ENCODE assay signal across 8 cellular contexts in the genomic region with DNA sequence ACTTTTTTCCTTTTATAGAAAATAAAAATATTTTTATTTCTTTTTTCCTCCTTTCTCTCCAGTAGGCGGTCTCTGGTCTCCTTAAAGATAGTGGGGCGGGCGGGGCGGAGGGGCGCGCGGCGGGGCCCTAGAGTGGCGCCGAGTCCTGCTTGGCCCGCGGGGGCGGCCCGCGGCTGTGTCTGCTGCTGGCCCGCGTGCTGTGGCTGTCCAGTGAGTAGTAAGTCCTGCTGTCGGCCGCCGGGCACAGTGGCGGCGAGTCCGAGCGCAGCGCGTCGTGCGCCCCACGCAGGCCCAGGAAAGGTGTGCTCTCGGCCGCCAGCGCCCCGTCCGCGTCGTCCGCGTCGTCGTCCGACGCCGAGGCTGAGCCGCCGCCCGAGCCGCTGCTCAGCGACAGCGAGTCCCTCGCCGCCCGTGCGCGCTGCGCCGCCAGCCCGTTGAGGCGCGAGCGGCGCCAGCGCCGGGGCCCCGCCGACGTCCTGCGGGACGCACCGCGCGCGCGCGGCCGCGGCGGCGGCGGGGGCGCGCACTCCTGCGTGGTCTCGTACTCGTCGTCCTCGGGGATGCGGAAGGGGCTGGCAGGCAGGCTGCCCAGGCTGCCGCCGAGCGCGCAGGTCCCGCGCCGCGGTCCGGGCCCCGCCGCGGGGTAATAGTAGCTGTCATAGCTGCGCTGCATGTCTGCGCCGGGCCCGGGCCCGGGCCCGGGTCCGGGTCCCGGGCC. TPM values are rescaled to one million over a fixed set of nuclear protein-coding genes. Genes with fewer than 3 reads are reported as not detected.
DNase-seq lines count a peak whose midpoint lies in the region; ATAC-seq and TF ChIP-seq lines count a peak whose summit lies in the region.

No MANE protein-coding gene starts in this region.

- no peaks in the 10 kb centered on the region for H3K36me3 ChIP-seq in A673 (ENCODE audit: insufficient read depth, low read length, poor library complexity, severe bottlenecking)

- POLR2A ChIA-PET in A673 (lab: Charles Lee; ENCODE audit: low non-redundant PET), result no interaction called here
- POLR2A ChIA-PET in WTC11 (lab: Charles Lee), result no interaction called here

- H3K27ac Mint-ChIP-seq in WTC11, result no peak overlapping the region

- H3K4me3 Mint-ChIP-seq in WTC11, result peak overlapping the region; percentile 52

- H3K9me3 Mint-ChIP-seq in WTC11, result no peaks in the 10 kb centered on the region

- H3K4me1 Mint-ChIP-seq in WTC11, result peaks cover 13% of the 10 kb centered on the region

- H3K27me3 Mint-ChIP-seq in WTC11 (ENCODE audit: low read depth), result peaks cover 68% of the 10 kb centered on the region

- H3K9me3 ChIP-seq in A673 (ENCODE audit: low read depth, low read length, poor library complexity, severe bottlenecking), result no peaks in the 10 kb centered on the region

- no peak for TF ChIP-seq CTCF in A673 (conservative IDR thresholded peaks at IDR 0.05; ENCODE audit: low read depth, low read length)
- no peak for TF ChIP-seq CTCF in WTC11 (IDR thresholded peaks at IDR 0.05)

- ATAC-seq in HG03460 (IDR thresholded peaks at IDR 0.05; ENCODE audit: unreplicated experiment), result peak; percentile 66
- peak; percentile 51 for ATAC-seq in WTC11

- in situ Hi-C loops in GM18951 (cut with MboI; ENCODE audit: low sequenced_read_pairs, unreplicated experiment) (loop anchor here (10.0 kb wide), 1 partner anchor 63 kb away; no protein-coding TSS in a partner anchor), T47D (cut with HindIII; ENCODE audit: low pct_unique_long_range_greater_than_20kb, low sequenced_read_pairs) (no loop called here)

- H3K27me3 ChIP-seq in A673 (replicated peaks; ENCODE audit: insufficient read depth, low read depth, low read length, poor library complexity), result peaks cover 13% of the 10 kb centered on the region

- no peaks in the 10 kb centered on the region for H3K36me3 Mint-ChIP-seq in WTC11

- no peak overlapping the region for H3K27ac ChIP-seq in A673 (ENCODE audit: low read depth, low read length, poor library complexity, severe bottlenecking)

- TF ChIP-seq POLR2A in GM18951 (IDR thresholded peaks at IDR 0.05; ENCODE audit: extremely low read depth, insufficient read depth, insufficient read length), result peak; percentile 62

- H3K4me1 ChIP-seq in A673 (ENCODE audit: insufficient read depth, low read length, poor library complexity, severe bottlenecking), result no peaks in the 10 kb centered on the region

- H3K4me3 ChIP-seq in A673 (ENCODE audit: low read depth, low read length, poor library complexity, severe bottlenecking), result peak overlapping the region; percentile 66

- peak; percentile 82 for DNase-seq in A673 (ENCODE audit: low spot score)
- DNase-seq in WTC11 (ENCODE audit: low spot score), result peak; percentile 64
- DNase-seq in T47D (ENCODE audit: low read depth in 1 of 2, low spot score in 1 of 2), result peak; percentile 40 to 61
- DNase-seq in islet precursor cell, result peak; percentile 75
- DNase-seq in stimulated activated CD4-positive, alpha-beta T cell treated with anti-CD3 and anti-CD28 coated beads, Interleukin-15, amount 100 ng/mL, for 1 hour (ENCODE audit: low read depth in 1 of 2, low spot score in 1 of 2), result peak; percentile 56 to 69
- DNase-seq in NCI-H2107 treated with DMSO at 0.1 percent for 48 hours (lab: John Stamatoyannopoulos, UW; ENCODE audit: unreplicated experiment), result no peak

- intact Hi-C loops in A673 (cut with micrococcal nuclease; ENCODE audit: unreplicated experiment), result loop anchor here (10.0 kb wide), 1 partner anchor 213 kb away; no protein-coding TSS in a partner anchor

- BruUV-seq in A673 (replicated peaks; lab: Mats Ljungman, UMichigan), result no TSS peak

- CTCF ChIA-PET in A673 (lab: Charles Lee), result interaction anchor here (0.7 kb wide), 1 partner anchor 64 kb away, joined by 4 read pairs; no protein-coding TSS in a partner anchor
- CTCF ChIA-PET in WTC11 (lab: Charles Lee), result interaction anchor here (0.6 to 12.1 kb wide), 13 partner anchors 13 to 800 kb away, joined by 3 to 155 read pairs (median 4); partner anchors contain the start of gene IK

TF ChIP-seq in WTC11, 78 proteins besides CTCF, POLR2A, EP300 and RAD21:
- TF ChIP-seq IRF1 (CRISPR knock-in tag; IDR thresholded peaks at IDR 0.05), result 0 out of 2 replicates have a peak, but pooled peaks have one; percentile 49
- TF ChIP-seq, protein P1, sequence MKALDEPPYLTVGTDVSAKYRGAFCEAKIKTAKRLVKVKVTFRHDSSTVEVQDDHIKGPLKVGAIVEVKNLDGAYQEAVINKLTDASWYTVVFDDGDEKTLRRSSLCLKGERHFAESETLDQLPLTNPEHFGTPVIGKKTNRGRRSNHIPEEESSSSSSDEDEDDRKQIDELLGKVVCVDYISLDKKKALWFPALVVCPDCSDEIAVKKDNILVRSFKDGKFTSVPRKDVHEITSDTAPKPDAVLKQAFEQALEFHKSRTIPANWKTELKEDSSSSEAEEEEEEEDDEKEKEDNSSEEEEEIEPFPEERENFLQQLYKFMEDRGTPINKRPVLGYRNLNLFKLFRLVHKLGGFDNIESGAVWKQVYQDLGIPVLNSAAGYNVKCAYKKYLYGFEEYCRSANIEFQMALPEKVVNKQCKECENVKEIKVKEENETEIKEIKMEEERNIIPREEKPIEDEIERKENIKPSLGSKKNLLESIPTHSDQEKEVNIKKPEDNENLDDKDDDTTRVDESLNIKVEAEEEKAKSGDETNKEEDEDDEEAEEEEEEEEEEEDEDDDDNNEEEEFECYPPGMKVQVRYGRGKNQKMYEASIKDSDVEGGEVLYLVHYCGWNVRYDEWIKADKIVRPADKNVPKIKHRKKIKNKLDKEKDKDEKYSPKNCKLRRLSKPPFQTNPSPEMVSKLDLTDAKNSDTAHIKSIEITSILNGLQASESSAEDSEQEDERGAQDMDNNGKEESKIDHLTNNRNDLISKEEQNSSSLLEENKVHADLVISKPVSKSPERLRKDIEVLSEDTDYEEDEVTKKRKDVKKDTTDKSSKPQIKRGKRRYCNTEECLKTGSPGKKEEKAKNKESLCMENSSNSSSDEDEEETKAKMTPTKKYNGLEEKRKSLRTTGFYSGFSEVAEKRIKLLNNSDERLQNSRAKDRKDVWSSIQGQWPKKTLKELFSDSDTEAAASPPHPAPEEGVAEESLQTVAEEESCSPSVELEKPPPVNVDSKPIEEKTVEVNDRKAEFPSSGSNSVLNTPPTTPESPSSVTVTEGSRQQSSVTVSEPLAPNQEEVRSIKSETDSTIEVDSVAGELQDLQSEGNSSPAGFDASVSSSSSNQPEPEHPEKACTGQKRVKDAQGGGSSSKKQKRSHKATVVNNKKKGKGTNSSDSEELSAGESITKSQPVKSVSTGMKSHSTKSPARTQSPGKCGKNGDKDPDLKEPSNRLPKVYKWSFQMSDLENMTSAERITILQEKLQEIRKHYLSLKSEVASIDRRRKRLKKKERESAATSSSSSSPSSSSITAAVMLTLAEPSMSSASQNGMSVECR (CRISPR knock-in tag; IDR thresholded peaks at IDR 0.05; ENCODE audit: borderline replicate concordance), result no peak
- TF ChIP-seq, protein P2, sequence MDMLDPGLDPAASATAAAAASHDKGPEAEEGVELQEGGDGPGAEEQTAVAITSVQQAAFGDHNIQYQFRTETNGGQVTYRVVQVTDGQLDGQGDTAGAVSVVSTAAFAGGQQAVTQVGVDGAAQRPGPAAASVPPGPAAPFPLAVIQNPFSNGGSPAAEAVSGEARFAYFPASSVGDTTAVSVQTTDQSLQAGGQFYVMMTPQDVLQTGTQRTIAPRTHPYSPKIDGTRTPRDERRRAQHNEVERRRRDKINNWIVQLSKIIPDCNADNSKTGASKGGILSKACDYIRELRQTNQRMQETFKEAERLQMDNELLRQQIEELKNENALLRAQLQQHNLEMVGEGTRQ (CRISPR knock-in tag; IDR thresholded peaks at IDR 0.05), result peak; percentile 8; the same call in 1 of the 2 replicates
- TF ChIP-seq NR3C1 (CRISPR knock-in tag; conservative IDR thresholded peaks at IDR 0.05; ENCODE audit: low read depth), result no peak
- no peak for TF ChIP-seq FOXP1 (CRISPR knock-in tag; IDR thresholded peaks at IDR 0.05; ENCODE audit: borderline replicate concordance)
- TF ChIP-seq FOXK1 (CRISPR knock-in tag; IDR thresholded peaks at IDR 0.05), result peak; percentile 25; the same call in 1 of the 2 replicates
- no peak for TF ChIP-seq ZNF423 (CRISPR knock-in tag; IDR thresholded peaks at IDR 0.05)

RNA-seq across cellular contexts. Expression of gene PSD2, which starts 52.3 kb away (rescaled TPM):
- total RNA-seq in A673 (2021) (0.26 and 0.70 TPM in 2 replicates), WTC11 (2021) (0.55 to 0.57 TPM (median 0.57 TPM) in 3 replicates)
